8 cellular contexts compared by ENCODE assay signal in the genomic region with DNA sequence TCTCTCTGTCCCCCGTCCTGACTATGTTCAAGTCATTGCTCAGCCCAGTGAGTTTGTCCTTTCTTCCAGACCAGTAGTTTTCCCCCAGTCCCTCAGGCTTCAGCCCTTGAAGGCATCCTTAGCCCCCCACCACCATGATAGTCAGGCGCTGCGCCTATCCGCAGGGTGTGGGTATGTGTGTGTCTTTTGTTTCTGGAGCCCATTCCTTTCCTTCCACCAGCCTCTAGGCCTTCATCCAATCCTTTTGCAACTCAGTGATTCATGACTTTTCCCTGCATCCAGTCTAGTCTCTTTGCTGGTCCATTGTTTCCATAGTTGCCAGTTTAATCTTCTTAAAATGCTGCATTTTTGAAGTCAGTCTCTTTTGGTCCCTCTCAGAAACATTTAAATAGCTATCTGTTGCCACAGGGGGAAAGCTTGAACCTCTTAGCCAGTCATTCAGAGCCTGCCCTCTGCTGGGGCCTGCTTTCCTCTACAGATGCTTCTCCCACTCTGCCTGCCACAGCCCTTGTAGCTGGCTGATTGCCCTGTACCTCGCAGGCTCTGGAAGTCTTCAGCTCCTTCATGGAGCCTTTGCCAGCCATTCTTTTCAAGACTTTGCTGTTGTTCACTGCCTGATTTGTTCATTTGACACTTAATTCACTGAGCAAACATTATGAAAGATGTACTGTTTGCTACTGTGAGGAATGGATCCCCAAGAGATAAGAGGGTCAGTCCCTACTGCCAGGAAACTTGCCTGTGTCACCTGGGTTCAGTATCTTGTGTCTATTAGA. TPM values are rescaled to one million over a fixed set of nuclear protein-coding genes. Genes with fewer than 3 reads are reported as not detected.
A peak's percentile ranks its signal among the peaks of the same experiment; 100 is the strongest.
DNase-seq lines count a peak whose midpoint lies in the region; ATAC-seq and TF ChIP-seq lines count a peak whose summit lies in the region.

No MANE protein-coding gene starts in this region.

- ATAC-seq in GM18873 (IDR thresholded peaks at IDR 0.05; ENCODE audit: low FRiP score, unreplicated experiment) = peak; percentile 80
- ATAC-seq in HG03159 (IDR thresholded peaks at IDR 0.05; ENCODE audit: unreplicated experiment) = peak; percentile 84
- peak; percentile 97 for ATAC-seq in activated CD8-positive, alpha-beta T cell treated with anti-CD3 and anti-CD28 coated beads for 36 hours

- peak; percentile 70 for TF ChIP-seq CTCF in activated CD8-positive, alpha-beta T cell treated with anti-CD3 and anti-CD28 coated beads for 36 hours (IDR thresholded peaks at IDR 0.05)

- H3K36me3 Mint-ChIP-seq in activated CD8-positive, alpha-beta T cell treated with anti-CD3 and anti-CD28 coated beads for 36 hours (ENCODE audit: low read depth) = peaks cover 11% of the 10 kb centered on the region

- no peaks in the 10 kb centered on the region for H3K9me3 Mint-ChIP-seq in activated CD8-positive, alpha-beta T cell treated with anti-CD3 and anti-CD28 coated beads for 36 hours

- intact Hi-C loops in activated CD8-positive, alpha-beta T cell treated with anti-CD3 and anti-CD28 coated beads for 36 hours (cut with micrococcal nuclease) = loop anchor here (10.0 kb wide), 4 partner anchors 74 to 186 kb away; partner anchors contain the start of gene CNEP1R1

- H3K4me3 Mint-ChIP-seq in activated CD8-positive, alpha-beta T cell treated with anti-CD3 and anti-CD28 coated beads for 36 hours = no peak overlapping the region

- peak; percentile 94 for DNase-seq in Ammon's horn (ENCODE audit: low spot score)
- DNase-seq in NCI-H510A treated with DMSO at 0.1 percent for 48 hours (lab: John Stamatoyannopoulos, UW) = peak; percentile 85
- DNase-seq in activated CD8-positive, alpha-beta T cell treated with anti-CD3 and anti-CD28 coated beads for 36 hours = peak; percentile 84
- DNase-seq in effector CD4-positive, alpha-beta T cell = peak; percentile 24
- DNase-seq in medulla oblongata (ENCODE audit: extremely low spot score) = peak; percentile 95
- peak; percentile 19 for DNase-seq in stimulated activated CD8-positive, alpha-beta memory T cell treated with anti-CD3 and anti-CD28 coated beads, Interleukin-12 subunit alpha, Interleukin-12 subunit beta, amount 100 ng/mL, for 4 hours (ENCODE audit: low read depth)

- H3K27me3 Mint-ChIP-seq in activated CD8-positive, alpha-beta T cell treated with anti-CD3 and anti-CD28 coated beads for 36 hours = no peaks in the 10 kb centered on the region

- peaks cover 27% of the 10 kb centered on the region for H3K4me1 Mint-ChIP-seq in activated CD8-positive, alpha-beta T cell treated with anti-CD3 and anti-CD28 coated beads for 36 hours (ENCODE audit: low read depth)

- CTCF ChIA-PET in activated CD8-positive, alpha-beta T cell treated with anti-CD3 and anti-CD28 coated beads for 36 hours (lab: Charles Lee) = interaction anchor here (0.5 to 7.8 kb wide), 51 partner anchors 8 to 596 kb away, joined by 3 to 110 read pairs (median 6); partner anchors contain the start of genes CNEP1R1 and HEATR3

- POLR2A ChIA-PET in activated CD8-positive, alpha-beta T cell treated with anti-CD3 and anti-CD28 coated beads for 36 hours (lab: Charles Lee) = interaction anchor here (0.7 to 1.7 kb wide), 4 partner anchors 28 to 143 kb away, joined by 3 to 8 read pairs (median 4); no protein-coding TSS in a partner anchor

- H3K27ac Mint-ChIP-seq in activated CD8-positive, alpha-beta T cell treated with anti-CD3 and anti-CD28 coated beads for 36 hours = peak overlapping the region; percentile 58

RNA-seq across cellular contexts. Expression of gene ADCY7, which starts 55.9 kb away (rescaled TPM):
- 10 to 100 TPM; 89.9 to 92.1 TPM for total RNA-seq in activated CD8-positive, alpha-beta T cell treated with anti-CD3 and anti-CD28 coated beads for 36 hours

RNA-seq across cellular contexts. Expression of gene TENT4B, which starts 57.3 kb away (rescaled TPM):
- total RNA-seq in activated CD8-positive, alpha-beta T cell treated with anti-CD3 and anti-CD28 coated beads for 36 hours = 10 to 100 TPM; 19.0 to 19.2 TPM

Comparison
In these comparisons a context has a peak if more than half of its experiments do, and no peak if none do; other contexts are left out.
1. Peak in every context shown above with its lines: DNase-seq and ATAC-seq.
2. DNase-seq: peak in every context shown above with its lines; median percentile 95 in medulla oblongata; 94 in Ammon's horn; 85 in NCI-H510A treated with DMSO at 0.1 percent for 48 hours; 84 in activated CD8-positive, alpha-beta T cell treated with anti-CD3 and anti-CD28 coated beads for 36 hours; 24 in effector CD4-positive, alpha-beta T cell; 19 in stimulated activated CD8-positive, alpha-beta memory T cell treated with anti-CD3 and anti-CD28 coated beads, Interleukin-12 subunit alpha, Interleukin-12 subunit beta, amount 100 ng/mL, for 4 hours.